8 cellular contexts compared by ENCODE assay signal in genomic region chr9:33290247-33290993, GRCh38.
DNase-seq lines count a peak whose midpoint lies in the region; ATAC-seq and TF ChIP-seq lines count a peak whose summit lies in the region.

TSS of gene NFX1 (plus strand) at chr9:33290516. CDS start at chr9:33290573, 57 bp downstream.

- ATAC-seq in GM19035 (IDR thresholded peaks at IDR 0.05; ENCODE audit: unreplicated experiment) (peak; percentile 86), HG03354 (IDR thresholded peaks at IDR 0.05; ENCODE audit: poor library complexity, severe bottlenecking, unreplicated experiment) (peak; percentile 88)
- peak; percentile 89 to 93 for ATAC-seq in activated CD4-positive, CD25-positive, alpha-beta regulatory T cell treated with anti-CD3 and anti-CD28 coated beads, Interleukin-2, amount 50 U/mL, for 24 hours

- DNase-seq in AG09319 (ENCODE audit: extremely low read depth, low read depth): peak; percentile 98
- peak; percentile 96 for DNase-seq in NCI-H446 treated with DMSO at 0.1 percent for 48 hours (lab: John Stamatoyannopoulos, UW)
- peak; percentile 97 for DNase-seq in cerebellar cortex (ENCODE audit: low spot score)
- DNase-seq in iris pigment epithelial cell (ENCODE audit: low read depth): peak; percentile 99
- DNase-seq in stimulated activated CD4-positive, alpha-beta T cell treated with anti-CD3 and anti-CD28 coated beads, Interleukin-12 subunit alpha, Interleukin-12 subunit beta, amount 100 ng/mL, for 4 hours: peak; percentile 96

- no peak for TF ChIP-seq CTCF in AG09319 (IDR thresholded peaks at IDR 0.05; ENCODE audit: low read depth, low read length)

Comparison
In these comparisons a context has a peak if more than half of its experiments do, and no peak if none do; other contexts are left out.
1. Peak in every context shown above with its lines: DNase-seq and ATAC-seq.